In genomic region chr3:5187920-5188418, GRCh38 we compare ENCODE assay signal across 1 cellular context.
TF ChIP-seq lines count a peak whose summit lies in the region.

No MANE protein-coding gene starts in this region.

TF ChIP-seq in HEK293, 187 proteins besides CTCF, POLR2A, EP300 and RAD21 (continued from another document):
- TF ChIP-seq ZNF518A (tag by site-specific recombination; conservative IDR thresholded peaks at IDR 0.05; ENCODE audit: low read depth) (no peak), HIC1 (tag by site-specific recombination; IDR thresholded peaks at IDR 0.05) (no peak), ZFHX2 (tag by site-specific recombination; conservative IDR thresholded peaks at IDR 0.05) (peak; percentile 59), ZSCAN30 (tag by site-specific recombination; IDR thresholded peaks at IDR 0.05) (0 out of 2 replicates have a peak, but pooled peaks have one; percentile 46), ZBTB20 (tag by site-specific recombination; IDR thresholded peaks at IDR 0.05) (peak; percentile 64; the same call in 1 of the 2 replicates), ZBTB26 (tag by site-specific recombination; optimal IDR thresholded peaks at IDR 0.05) (peak; percentile 95), RBAK (tag by site-specific recombination; IDR thresholded peaks at IDR 0.05) (no peak), GLIS2 (tag by site-specific recombination; IDR thresholded peaks at IDR 0.05) (peak; percentile 49; the same call in 1 of the 2 replicates), ZNF585B (tag by site-specific recombination; IDR thresholded peaks at IDR 0.05) (no peak), ZNF692 (tag by site-specific recombination; IDR thresholded peaks at IDR 0.05) (peak; percentile 8; the same call in 1 of the 2 replicates)
